In the genomic region with DNA sequence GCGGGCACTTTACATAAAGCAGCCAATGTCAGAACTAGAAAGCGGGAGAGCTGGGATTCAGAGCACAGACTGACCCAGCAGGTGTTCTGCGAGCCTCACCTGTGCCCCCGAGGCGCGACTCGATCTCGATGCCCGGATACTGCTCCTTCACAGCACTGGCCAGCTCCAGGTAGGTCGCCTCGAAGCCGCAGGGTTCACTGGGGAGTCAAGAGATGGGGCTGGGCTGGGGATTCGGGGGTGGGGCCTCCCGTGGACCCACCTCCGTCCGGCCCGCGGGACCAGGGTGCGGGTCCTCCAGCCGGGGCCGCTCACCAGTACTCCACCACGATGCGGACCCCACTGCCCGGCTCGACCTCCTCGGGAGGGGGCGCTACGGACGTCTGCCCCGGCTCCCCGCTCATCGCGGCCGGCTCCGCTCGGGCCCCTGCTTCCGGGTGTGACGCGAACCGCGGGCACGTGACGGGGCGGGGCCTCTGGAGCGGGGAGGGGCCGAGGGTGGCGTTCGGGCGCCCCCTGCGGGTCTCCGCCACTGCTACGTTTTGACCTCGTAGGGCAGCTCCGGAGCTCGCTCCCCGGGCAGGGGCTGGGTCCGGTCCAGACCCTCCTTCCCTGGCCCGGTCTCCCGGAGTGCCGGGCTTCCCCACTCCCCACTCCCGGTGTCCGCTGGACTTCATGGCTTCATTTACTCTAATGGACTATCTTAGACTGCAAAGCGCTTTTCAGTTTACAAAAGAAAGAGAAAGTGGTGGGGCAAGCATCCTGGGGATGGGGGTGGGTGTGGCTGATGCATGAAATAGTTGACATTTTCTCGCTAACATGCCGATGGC, we compare ENCODE assay signal across 8 cellular contexts. TPM values are rescaled to one million over a fixed set of nuclear protein-coding genes. Genes with fewer than 3 reads are reported as not detected.
DNase-seq lines count a peak whose midpoint lies in the region; ATAC-seq and TF ChIP-seq lines count a peak whose summit lies in the region.

A gene with protein sequence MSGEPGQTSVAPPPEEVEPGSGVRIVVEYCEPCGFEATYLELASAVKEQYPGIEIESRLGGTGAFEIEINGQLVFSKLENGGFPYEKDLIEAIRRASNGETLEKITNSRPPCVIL (minus strand): TSS at position 438 of the 827 bp plus-strand sequence. CDS start 37 bp downstream, at position 401.

- peak; percentile 89 for ATAC-seq in HG03175 (IDR thresholded peaks at IDR 0.05; ENCODE audit: unreplicated experiment)

- in situ Hi-C loops in GM18951 (cut with MboI; ENCODE audit: low sequenced_read_pairs, unreplicated experiment): no loop called here

- DNase-seq in AG09319 (ENCODE audit: extremely low read depth, low read depth): peak; percentile 47
- peak; percentile 57 to 86 for DNase-seq in NCI-H446 (lab: John Stamatoyannopoulos, UW)
- peak; percentile 90 for DNase-seq in activated CD4-positive, alpha-beta T cell treated with anti-CD3 and anti-CD28 coated beads for 1 hour
- DNase-seq in cerebellum (ENCODE audit: low spot score): peak; percentile 97
- peak; percentile 76 for DNase-seq in kidney glomerular epithelial cell (lab: John Stamatoyannopoulos, UW)
- peak; percentile 88 to 97 for DNase-seq in stimulated activated CD4-positive, alpha-beta T cell treated with anti-CD3 and anti-CD28 coated beads, Interleukin-1b, Interleukin-23, amount 100 ng/mL, for 1 hour (ENCODE audit: low read depth in 2 of 2)

- TF ChIP-seq POLR2A in GM18951 (IDR thresholded peaks at IDR 0.05; ENCODE audit: extremely low read depth, insufficient read depth, insufficient read length): peak; percentile 89

- TF ChIP-seq CTCF in AG09319 (IDR thresholded peaks at IDR 0.05; ENCODE audit: low read depth, low read length): peak; percentile 72

RNA-seq across cellular contexts. Expression of the gene that starts here (rescaled TPM):
- total RNA-seq in cerebellum: 8.4 TPM

Comparison
In these comparisons a context has a peak if more than half of its experiments do, and no peak if none do; other contexts are left out.
1. Peak in every context shown above with its lines: DNase-seq and ATAC-seq.
2. DNase-seq: peak in every context shown above with its lines; median percentile 97 in cerebellum; 92 in stimulated activated CD4-positive, alpha-beta T cell treated with anti-CD3 and anti-CD28 coated beads, Interleukin-1b, Interleukin-23, amount 100 ng/mL, for 1 hour; 90 in activated CD4-positive, alpha-beta T cell treated with anti-CD3 and anti-CD28 coated beads for 1 hour; 76 in kidney glomerular epithelial cell; 72 in NCI-H446; 47 in AG09319.